8 cellular contexts compared by ENCODE assay signal in the genomic region with DNA sequence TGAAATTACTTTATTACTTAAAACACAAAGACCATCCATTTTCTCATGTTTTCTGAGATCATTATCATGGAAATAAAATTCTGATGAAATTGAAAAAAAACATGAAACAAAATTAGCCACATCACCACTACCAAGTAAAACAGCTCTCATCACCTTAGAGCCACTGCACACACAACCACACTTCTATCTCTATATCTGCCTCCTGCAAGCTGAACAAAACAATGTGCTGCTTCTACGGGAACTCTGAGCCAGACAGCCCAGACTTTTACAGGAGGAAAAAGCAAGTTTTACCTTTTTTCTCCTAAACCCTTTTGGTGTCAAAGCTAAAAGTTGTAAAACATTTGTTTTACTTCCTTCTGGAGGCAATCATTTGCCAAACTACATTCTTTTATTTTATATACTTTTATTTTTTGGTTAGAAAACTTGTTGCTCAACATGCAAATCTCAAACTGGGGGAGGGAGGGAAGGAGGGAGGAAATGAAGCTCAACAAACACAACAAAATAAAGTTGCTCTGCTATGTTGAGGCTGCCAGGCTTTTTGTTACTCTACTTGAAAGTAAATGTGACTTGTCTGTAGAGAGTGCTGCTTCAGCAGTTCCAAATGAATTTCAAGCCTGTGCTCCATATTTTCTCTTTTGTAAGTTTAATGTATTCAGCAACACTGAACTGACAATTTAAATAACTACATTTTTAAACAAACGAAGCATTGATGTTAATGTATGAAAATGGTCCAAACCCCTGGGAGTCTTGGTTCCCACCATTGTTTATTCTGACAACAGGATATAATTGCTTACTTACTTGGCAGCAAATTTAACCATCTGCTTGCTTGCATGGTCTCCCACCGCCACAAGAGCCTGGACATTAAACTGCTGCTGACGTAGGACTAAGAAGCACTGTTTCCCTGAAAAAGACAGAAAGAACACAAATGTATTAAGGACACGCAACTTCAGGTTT. TPM values are rescaled to one million over a fixed set of nuclear protein-coding genes. Genes with fewer than 3 reads are reported as not detected.
DNase-seq lines count a peak whose midpoint lies in the region; ATAC-seq and TF ChIP-seq lines count a peak whose summit lies in the region.

No MANE protein-coding gene starts in this region.

- no peak for TF ChIP-seq POLR2A in heart left ventricle (IDR thresholded peaks at IDR 0.05)
- no peak for TF ChIP-seq POLR2A in uterus (IDR thresholded peaks at IDR 0.05)

- no peak for TF ChIP-seq CTCF in heart left ventricle (IDR thresholded peaks at IDR 0.05)
- TF ChIP-seq CTCF in WTC11 (IDR thresholded peaks at IDR 0.05), result no peak
- TF ChIP-seq CTCF in upper lobe of right lung (IDR thresholded peaks at IDR 0.05), result no peak
- TF ChIP-seq CTCF in uterus (IDR thresholded peaks at IDR 0.05), result no peak

- POLR2A ChIA-PET in WTC11 (lab: Charles Lee), result interaction anchor here (0.6 kb wide), 2 partner anchors 123 to 502 kb away, joined by 3 to 4 read pairs; no protein-coding TSS in a partner anchor

- H3K9me3 Mint-ChIP-seq in WTC11, result no peaks in the 10 kb centered on the region

- peak overlapping the region; percentile 89 for H3K27ac Mint-ChIP-seq in WTC11

- H3K4me1 ChIP-seq in heart left ventricle, result peaks cover 0 to 34% (median 15%) of the 10 kb centered on the region in 12 donors
- 0 out of 2 replicates have a peak, but pooled peaks cover 2% of the 10 kb centered on the region for H3K4me1 ChIP-seq in iPS DF 6.9 (ENCODE audit: control insufficient read depth, insufficient read depth, low read length)
- H3K4me1 ChIP-seq in upper lobe of right lung, result peaks cover 11% of the 10 kb centered on the region
- peaks cover 18% of the 10 kb centered on the region for H3K4me1 ChIP-seq in HAP-1
- peaks cover 0 to 5% of the 10 kb centered on the region in 2 donors for H3K4me1 ChIP-seq in uterus

- H3K27ac ChIP-seq in heart left ventricle (peak overlapping the region in 8 of 12 donors; percentile 1 to 69 (median 35)), iPS DF 6.9 (ENCODE audit: low read length) (peak overlapping the region; percentile 44), upper lobe of right lung (peak overlapping the region; percentile 39), uterus (no peak overlapping the region)

- peaks cover 55% of the 10 kb centered on the region for H3K4me1 Mint-ChIP-seq in WTC11

- peak overlapping the region in 1 of 12 donors; percentile 2 for H3K4me3 ChIP-seq in heart left ventricle
- no peak overlapping the region for H3K4me3 ChIP-seq in iPS DF 6.9 (ENCODE audit: low read length)
- no peak overlapping the region for H3K4me3 ChIP-seq in upper lobe of right lung
- H3K4me3 ChIP-seq in HAP-1, result no peak overlapping the region
- H3K4me3 ChIP-seq in uterus, result no peak overlapping the region

- H3K4me3 Mint-ChIP-seq in WTC11, result peak overlapping the region; percentile 41

- 40 to 48% (median 45%) methylated on average over 5 of the region's 5 CpGs for WGBS in heart left ventricle, 4 donors
- WGBS in iPS DF 6.9 (ENCODE audit: insufficient coverage, insufficient read length), result no CpG with 5 or more reads among the region's 5 CpGs

- no peaks in the 10 kb centered on the region for H3K27me3 Mint-ChIP-seq in WTC11 (ENCODE audit: low read depth)

- peaks cover 11% of the 10 kb centered on the region for H3K36me3 Mint-ChIP-seq in WTC11

- no peak for DNase-seq in heart left ventricle
- DNase-seq in left ventricle myocardium superior, result no peak
- DNase-seq in WTC11 (ENCODE audit: low spot score), result no peak
- DNase-seq in iPS DF 6.9 (ENCODE audit: low read depth, low spot score), result peak; percentile 11
- DNase-seq in upper lobe of right lung, result no peak
- no peak for DNase-seq in HAP-1 (ENCODE audit: low spot score in 2 of 2)
- no peak for DNase-seq in uterus

- intact Hi-C loops in heart left ventricle (cut with DNase I) (no loop called here), left ventricle myocardium superior (cut with micrococcal nuclease) (no loop called here), upper lobe of right lung (cut with DNase I) (no loop called here), uterus (cut with DNase I; ENCODE audit: low total_unique reads) (no loop called here)

- H3K27me3 ChIP-seq in heart left ventricle, result no peaks in the 10 kb centered on the region
- no peaks in the 10 kb centered on the region for H3K27me3 ChIP-seq in iPS DF 6.9 (ENCODE audit: control insufficient read depth, insufficient read depth, low read length)
- no peaks in the 10 kb centered on the region for H3K27me3 ChIP-seq in upper lobe of right lung
- no peaks in the 10 kb centered on the region for H3K27me3 ChIP-seq in HAP-1 (ENCODE audit: low read depth)
- H3K27me3 ChIP-seq in uterus, result no peaks in the 10 kb centered on the region

- CTCF ChIA-PET in WTC11 (lab: Charles Lee), result interaction anchor here (0.5 to 0.8 kb wide), 2 partner anchors 37 to 47 kb away, joined by 3 read pairs; no protein-coding TSS in a partner anchor

- in situ Hi-C loops in HAP-1 (cut with MboI; ENCODE audit: low sequenced_read_pairs), result no loop called here

- H3K9me3 ChIP-seq in heart left ventricle, result no peaks in the 10 kb centered on the region
- no peaks in the 10 kb centered on the region for H3K9me3 ChIP-seq in iPS DF 6.9 (ENCODE audit: control insufficient read depth, insufficient read depth, low read length)
- H3K9me3 ChIP-seq in upper lobe of right lung, result no peaks in the 10 kb centered on the region
- no peaks in the 10 kb centered on the region for H3K9me3 ChIP-seq in HAP-1
- no peaks in the 10 kb centered on the region for H3K9me3 ChIP-seq in uterus

- no peak for ATAC-seq in heart left ventricle
- ATAC-seq in left ventricle myocardium superior, result no peak
- ATAC-seq in WTC11, result peak; percentile 83
- no peak for ATAC-seq in upper lobe of right lung
- ATAC-seq in HG02763 (IDR thresholded peaks at IDR 0.05; ENCODE audit: unreplicated experiment), result no peak

- H3K36me3 ChIP-seq in heart left ventricle (peaks cover 0 to 22% (median 9%) of the 10 kb centered on the region in 9 donors), iPS DF 6.9 (ENCODE audit: control insufficient read depth, insufficient read depth, low read length) (no peaks in the 10 kb centered on the region), upper lobe of right lung (peaks cover 6% of the 10 kb centered on the region), HAP-1 (replicated peaks) (peaks cover 20% of the 10 kb centered on the region), uterus (no peaks in the 10 kb centered on the region)

TF ChIP-seq in WTC11, 78 proteins besides CTCF, POLR2A, EP300 and RAD21:
- no peak for TF ChIP-seq NFE2L1 (CRISPR knock-in tag; IDR thresholded peaks at IDR 0.05)
- TF ChIP-seq ZNF416 (CRISPR knock-in tag; IDR thresholded peaks at IDR 0.05), result no peak
- TF ChIP-seq NR1H2 (CRISPR knock-in tag; IDR thresholded peaks at IDR 0.05), result no peak
- TF ChIP-seq, protein P1, sequence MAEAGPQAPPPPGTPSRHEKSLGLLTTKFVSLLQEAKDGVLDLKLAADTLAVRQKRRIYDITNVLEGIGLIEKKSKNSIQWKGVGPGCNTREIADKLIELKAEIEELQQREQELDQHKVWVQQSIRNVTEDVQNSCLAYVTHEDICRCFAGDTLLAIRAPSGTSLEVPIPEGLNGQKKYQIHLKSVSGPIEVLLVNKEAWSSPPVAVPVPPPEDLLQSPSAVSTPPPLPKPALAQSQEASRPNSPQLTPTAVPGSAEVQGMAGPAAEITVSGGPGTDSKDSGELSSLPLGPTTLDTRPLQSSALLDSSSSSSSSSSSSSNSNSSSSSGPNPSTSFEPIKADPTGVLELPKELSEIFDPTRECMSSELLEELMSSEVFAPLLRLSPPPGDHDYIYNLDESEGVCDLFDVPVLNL (CRISPR knock-in tag; IDR thresholded peaks at IDR 0.05; ENCODE audit: borderline replicate concordance, low read depth), result no peak
- TF ChIP-seq FOXK1 (CRISPR knock-in tag; IDR thresholded peaks at IDR 0.05), result no peak
- TF ChIP-seq KAT7 (CRISPR knock-in tag; IDR thresholded peaks at IDR 0.05; ENCODE audit: borderline replicate concordance), result no peak
- TF ChIP-seq ZNF263 (CRISPR knock-in tag; IDR thresholded peaks at IDR 0.05; ENCODE audit: low read depth), result no peak

RNA-seq across cellular contexts. Expression of a gene that starts 24.6 kb away (rescaled TPM):
- total RNA-seq in heart left ventricle (10 to 100 TPM; 51.2 to 64.4 (median 55.0) TPM), left ventricle myocardium superior (62.0 TPM), WTC11 (2021) (80.9 to 95.5 TPM (median 91.7 TPM) in 3 replicates), upper lobe of right lung (55.3 TPM), uterus (100 to 1,000 TPM in 1 of 4 donors, 10 to 100 TPM in 3; 27.1 to 127 (median 62.1) TPM)
- 10 to 100 TPM; 64.8 to 90.0 TPM for polyA plus RNA-seq in heart left ventricle

Comparison
In these comparisons a context has a peak if more than half of its experiments do, and no peak if none do; other contexts are left out.
1. H3K27ac ChIP-seq: peak in heart left ventricle (8 of 12), iPS DF 6.9 (single experiment) and upper lobe of right lung (single experiment); none in uterus (0 of 2).